ENCODE assay signal across 8 cellular contexts in genomic region chr18:21598726-21599584, GRCh38. TPM values are rescaled to one million over a fixed set of nuclear protein-coding genes. Genes with fewer than 3 reads are reported as not detected.
DNase-seq lines count a peak whose midpoint lies in the region; ATAC-seq and TF ChIP-seq lines count a peak whose summit lies in the region.

No MANE protein-coding gene starts in this region.

- H3K27ac ChIP-seq in C4-2B, result peak overlapping the region; percentile 99

- no peaks in the 10 kb centered on the region for H3K27me3 Mint-ChIP-seq in activated naive CD8-positive, alpha-beta T cell
- no peaks in the 10 kb centered on the region for H3K27me3 Mint-ChIP-seq in type B pancreatic cell

- no peaks in the 10 kb centered on the region for H3K9me3 Mint-ChIP-seq in activated naive CD8-positive, alpha-beta T cell (ENCODE audit: low read depth)
- peaks cover 1% of the 10 kb centered on the region for H3K9me3 Mint-ChIP-seq in type B pancreatic cell

- H3K4me3 ChIP-seq in HFF-Myc (replicated peaks; ENCODE audit: low read depth, low read length), result peak overlapping the region; percentile 98

- ATAC-seq in HG02678 (IDR thresholded peaks at IDR 0.05; ENCODE audit: unreplicated experiment) (no peak), HG02610 (IDR thresholded peaks at IDR 0.05; ENCODE audit: unreplicated experiment) (no peak)

- H3K4me3 Mint-ChIP-seq in activated naive CD8-positive, alpha-beta T cell, result peak overlapping the region; percentile 96
- peak overlapping the region; percentile 96 for H3K4me3 Mint-ChIP-seq in type B pancreatic cell

- H3K36me3 Mint-ChIP-seq in activated naive CD8-positive, alpha-beta T cell, result peaks cover 2% of the 10 kb centered on the region
- peaks cover 9% of the 10 kb centered on the region for H3K36me3 Mint-ChIP-seq in type B pancreatic cell

- TF ChIP-seq CTCF in C4-2B (conservative IDR thresholded peaks at IDR 0.05) (no peak), HFF-Myc (IDR thresholded peaks at IDR 0.05; ENCODE audit: low read depth, low read length, missing control alignments) (no peak), type B pancreatic cell (conservative IDR thresholded peaks at IDR 0.05) (no peak)

- DNase-seq in HFF-Myc (ENCODE audit: extremely low read depth, low read depth), result no peak
- peak; percentile 84 for DNase-seq in left kidney (ENCODE audit: low read depth, low spot score)
- DNase-seq in type B pancreatic cell (ENCODE audit: extremely low spot score, unreplicated experiment), result no peak
- no peak for DNase-seq in CD1c-positive myeloid dendritic cell (ENCODE audit: extremely low spot score)

- H3K4me1 Mint-ChIP-seq in activated naive CD8-positive, alpha-beta T cell (ENCODE audit: low read depth), result peaks cover 44% of the 10 kb centered on the region
- H3K4me1 Mint-ChIP-seq in type B pancreatic cell (ENCODE audit: unreplicated experiment), result peaks cover 15% of the 10 kb centered on the region

- H3K27ac Mint-ChIP-seq in activated naive CD8-positive, alpha-beta T cell, result peak overlapping the region; percentile 98
- peak overlapping the region; percentile 99 for H3K27ac Mint-ChIP-seq in type B pancreatic cell

RNA-seq across cellular contexts. Expression of gene ESCO1, which starts 1.5 kb away (rescaled TPM):
- total RNA-seq in type B pancreatic cell (ENCODE audit: low replicate concordance), result 15.3 and 16.4 TPM in 2 replicates

RNA-seq across cellular contexts. Expression of gene SNRPD1, which starts 13.2 kb away (rescaled TPM):
- 66.4 and 83.1 TPM in 2 replicates for total RNA-seq in type B pancreatic cell (ENCODE audit: low replicate concordance)
